26 cellular contexts compared by ENCODE assay signal in the genomic region with DNA sequence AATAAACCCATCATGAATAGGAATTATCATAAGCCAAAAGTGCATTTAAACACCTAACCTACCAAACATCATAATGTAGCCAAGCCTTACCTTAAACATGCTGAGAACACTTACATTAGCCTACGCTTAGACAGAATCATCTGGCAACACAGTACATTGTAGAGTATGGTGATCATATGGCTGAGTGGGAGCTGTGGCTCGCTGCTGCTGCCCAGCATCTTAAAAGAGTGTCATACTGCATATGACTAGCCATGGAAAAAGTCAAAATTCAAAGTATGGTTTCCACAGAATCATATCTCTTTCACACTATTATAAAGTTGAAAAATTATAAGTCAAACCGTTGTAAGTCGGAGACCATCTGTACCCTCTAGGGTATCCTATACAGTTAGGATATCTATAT.
DNase-seq lines count a peak whose midpoint lies in the region; ATAC-seq, FAIRE-seq and TF ChIP-seq lines count a peak whose summit lies in the region.
"Had no signal": no experiment of that assay in that cellular context is flagged by ENCODE, and none has a peak within 500 bp of the region (broad histone marks: within the 10 kb centered on the region; RNA-seq: fewer than 3 reads in every experiment).

No MANE protein-coding gene starts in this region.

- H3K27ac ChIP-seq in substantia nigra (ENCODE audit: low read depth, low read length, poor library complexity, severe bottlenecking) = peak overlapping the region; percentile 38
- H3K27ac ChIP-seq: BLaER1 had no signal

- no peak for TF ChIP-seq POLR2A in erythroblast (IDR thresholded peaks at IDR 0.05; ENCODE audit: low read length)

- DNase-seq in inferior parietal cortex (ENCODE audit: extremely low spot score) = peak; percentile 15
- DNase-seq in substantia nigra (lab: John Stamatoyannopoulos, UW) = no peak
- DNase-seq in urothelium cell line (ENCODE audit: low spot score) = no peak
- DNase-seq in NCI-H526 (lab: John Stamatoyannopoulos, UW) = no peak
- no peak for DNase-seq in erythroblast (lab: John Stamatoyannopoulos, UW)
- DNase-seq: 8988T; ACHN; BE2C; C1 segment of cervical spinal cord; CD4-positive, alpha-beta memory T cell; CD4-positive, CD25-positive, alpha-beta regulatory T cell; CD8-positive, alpha-beta memory T cell; COR-L47; DMS 273 treated with DMSO at 0.1 percent for 48 hours; DMS153; DMS53; DMS79; DND-41; EL; GDM1 had no signal

- FAIRE-seq in urothelium cell line (lab: Jason Lieb, UNC) = peak; percentile 27
- FAIRE-seq: A204.1, GM12878, GM12892, GM18507 had no signal

- ATAC-seq in HG03354 (IDR thresholded peaks at IDR 0.05; ENCODE audit: poor library complexity, severe bottlenecking, unreplicated experiment) = no peak
- ATAC-seq: GM12878 had no signal
